In the genomic region with DNA sequence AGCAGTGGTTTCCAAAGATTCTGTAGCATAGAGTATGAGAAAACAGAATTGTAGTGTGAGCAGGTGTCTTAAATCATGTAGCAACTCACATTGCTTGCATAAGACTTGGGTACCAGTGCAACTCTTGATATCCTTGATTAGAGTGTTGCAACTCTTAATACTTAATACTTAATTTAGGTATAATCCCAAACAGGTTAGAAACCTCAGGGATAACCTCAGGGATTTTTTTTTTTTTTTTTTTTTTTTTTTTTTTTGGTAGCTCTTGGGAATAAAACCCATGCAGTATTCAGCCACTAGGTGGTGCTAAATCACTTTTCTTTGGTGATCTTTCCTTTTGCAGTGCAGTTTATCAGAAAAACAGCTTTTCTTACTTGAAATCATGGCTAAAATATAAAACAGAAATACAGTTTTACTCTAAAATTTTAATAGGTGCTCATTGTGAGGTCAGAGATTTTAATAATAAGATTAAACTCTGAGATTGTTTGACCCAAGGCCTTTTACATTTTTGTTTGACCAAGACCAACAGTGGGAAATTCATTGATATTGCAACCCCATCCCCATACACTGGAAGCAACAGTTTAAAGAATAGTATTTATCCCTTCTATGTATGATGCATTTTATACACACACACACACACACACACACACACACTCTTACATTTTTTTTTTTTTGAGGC, we compare ENCODE assay signal across 8 cellular contexts. TPM values are rescaled to one million over a fixed set of nuclear protein-coding genes. Genes with fewer than 3 reads are reported as not detected.
DNase-seq lines count a peak whose midpoint lies in the region; TF ChIP-seq lines count a peak whose summit lies in the region.

No MANE protein-coding gene starts in this region.

- no peaks in the 10 kb centered on the region for H3K27me3 Mint-ChIP-seq in CD4-positive, alpha-beta memory T cell

- no peaks in the 10 kb centered on the region for H3K27me3 ChIP-seq in CD4-positive, alpha-beta memory T cell (ENCODE audit: insufficient read depth, low read length)

- peak; percentile 44 to 66 (median 62) for DNase-seq in CD4-positive, alpha-beta memory T cell
- peak; percentile 30 for DNase-seq in GM13977 (ENCODE audit: low spot score)
- DNase-seq in NCI-H446 treated with DMSO at 0.1 percent for 48 hours (lab: John Stamatoyannopoulos, UW) = peak; percentile 36
- DNase-seq in amniotic epithelial cell (ENCODE audit: low read depth) = peak; percentile 66
- DNase-seq in hepatic stellate cell (ENCODE audit: low spot score) = peak; percentile 6
- peak; percentile 46 for DNase-seq in smooth muscle cell of the brain vasculature (ENCODE audit: low read depth, low spot score)
- no peak for DNase-seq in NCI-H226
- no peak for DNase-seq in GF-D8 (lab: John Stamatoyannopoulos, UW)

- H3K9me3 Mint-ChIP-seq in CD4-positive, alpha-beta memory T cell = no peaks in the 10 kb centered on the region

- no peaks in the 10 kb centered on the region for H3K4me1 ChIP-seq in CD4-positive, alpha-beta memory T cell (ENCODE audit: insufficient read depth, low read length)

- intact Hi-C loops in CD4-positive, alpha-beta memory T cell (cut with micrococcal nuclease) = loop anchor here (1.0 to 10.0 kb wide), 5 partner anchors 71 to 410 kb away; no protein-coding TSS in a partner anchor

- POLR2A ChIA-PET in CD4-positive, alpha-beta memory T cell (lab: Charles Lee; ENCODE audit: partially characterized antibody) = interaction anchor here (1.0 to 2.2 kb wide), 4 partner anchors 56 to 409 kb away, joined by 3 to 6 read pairs (median 5); partner anchors contain the start of genes ERAP2 and LNPEP

- H3K4me3 Mint-ChIP-seq in CD4-positive, alpha-beta memory T cell = no peak overlapping the region

- CTCF ChIA-PET in CD4-positive, alpha-beta memory T cell (lab: Charles Lee; ENCODE audit: partially characterized antibody) = interaction anchor here (0.6 to 7.2 kb wide), 57 partner anchors 10 to 1030 kb away, joined by 3 to 104 read pairs (median 4); partner anchors contain the start of genes ERAP1, ERAP2 and LIX1

- peaks cover 53 to 85% of the 10 kb centered on the region in 2 donors for H3K36me3 Mint-ChIP-seq in CD4-positive, alpha-beta memory T cell

- H3K4me1 Mint-ChIP-seq in CD4-positive, alpha-beta memory T cell = peaks cover 0 to 3% (median under 1%) of the 10 kb centered on the region in 4 donors

- in situ Hi-C loops in GM13977 (cut with MboI; ENCODE audit: low pct_unique_long_range_greater_than_20kb, low sequenced_read_pairs, unreplicated experiment) = no loop called here

- peak overlapping the region in 3 of 7 donors; percentile 10 to 84 (median 50) for H3K27ac Mint-ChIP-seq in CD4-positive, alpha-beta memory T cell

- H3K4me3 ChIP-seq in CD4-positive, alpha-beta memory T cell (ENCODE audit: low read length in 2 of 2) = no peak overlapping the region

- peak; percentile 40 for TF ChIP-seq CTCF in GM13977 (IDR thresholded peaks at IDR 0.05; ENCODE audit: extremely low read depth, insufficient read depth, missing control alignments)

- H3K27ac ChIP-seq in CD4-positive, alpha-beta memory T cell (ENCODE audit: low read depth, low read length) = no peak overlapping the region

- H3K36me3 ChIP-seq in CD4-positive, alpha-beta memory T cell (ENCODE audit: insufficient read depth, low read length) = peaks cover 72% of the 10 kb centered on the region

- H3K9me3 ChIP-seq in CD4-positive, alpha-beta memory T cell (ENCODE audit: control insufficient read depth in 1 of 2, low read length in 2 of 2) = no peaks in the 10 kb centered on the region

RNA-seq across cellular contexts. Expression of gene ERAP1, which starts 55.3 kb away (rescaled TPM):
- 100 to 1,000 TPM; 158 to 176 TPM for total RNA-seq in CD4-positive, alpha-beta memory T cell
- polyA plus RNA-seq in CD4-positive, alpha-beta memory T cell = 10 to 100 TPM; 51.3 to 58.9 TPM

Comparison
In these comparisons a context has a peak if more than half of its experiments do, and no peak if none do; other contexts are left out.
1. DNase-seq: peak in CD4-positive, alpha-beta memory T cell (5 of 5), GM13977 (single experiment), NCI-H446 treated with DMSO at 0.1 percent for 48 hours (single experiment), amniotic epithelial cell (single experiment), hepatic stellate cell (single experiment) and smooth muscle cell of the brain vasculature (single experiment); none in NCI-H226 (single experiment) and GF-D8 (single experiment).